ENCODE assay signal across 8 cellular contexts in genomic region chr9:24545847-24546522, GRCh38. TPM values are rescaled to one million over a fixed set of nuclear protein-coding genes. Genes with fewer than 3 reads are reported as not detected.
"Had no signal": no experiment of that assay in that cellular context is flagged by ENCODE, and none has a peak within 500 bp of the region (broad histone marks: within the 10 kb centered on the region; RNA-seq: fewer than 3 reads in every experiment).

A gene with protein sequence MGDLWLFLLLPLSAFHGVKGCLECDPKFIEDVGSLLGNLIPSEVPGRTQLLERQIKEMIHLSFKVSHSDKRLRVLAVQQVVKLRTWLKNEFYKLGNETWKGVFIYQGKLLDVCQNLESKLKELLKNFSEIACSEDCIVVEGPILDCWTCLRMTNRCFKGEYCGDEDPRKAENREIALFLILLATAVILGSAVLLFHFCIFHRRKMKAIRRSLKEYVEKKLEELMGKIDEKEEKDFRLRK (minus strand): TSS chr9:24545897. CDS start chr9:24545649, 248 bp downstream.

- H3K4me3 ChIP-seq: GM23338 had no signal

- H3K9me3 Mint-ChIP-seq: GM23338, H9 had no signal

- DNase-seq: H9, HCEC 1CT, IMR-90 had no signal

- H3K4me1 Mint-ChIP-seq: GM23338 had no signal

- H3K4me2 ChIP-seq: GM23338 had no signal

- H3K27ac Mint-ChIP-seq: GM23338, H9 had no signal

- FAIRE-seq: H1, H54, HTR-8/SVneo had no signal

- ATAC-seq: GM23338 had no signal

- H3K4me3 Mint-ChIP-seq: GM23338, H9 had no signal

RNA-seq across cellular contexts. Expression of the gene that starts here (rescaled TPM):
- total RNA-seq: GM23338, H1, H9, HT-29, IMR-90 had no signal
- polyA plus RNA-seq: GM23338, H1, IMR-90 had no signal
